ENCODE assay signal across 36 cellular contexts in the genomic region with DNA sequence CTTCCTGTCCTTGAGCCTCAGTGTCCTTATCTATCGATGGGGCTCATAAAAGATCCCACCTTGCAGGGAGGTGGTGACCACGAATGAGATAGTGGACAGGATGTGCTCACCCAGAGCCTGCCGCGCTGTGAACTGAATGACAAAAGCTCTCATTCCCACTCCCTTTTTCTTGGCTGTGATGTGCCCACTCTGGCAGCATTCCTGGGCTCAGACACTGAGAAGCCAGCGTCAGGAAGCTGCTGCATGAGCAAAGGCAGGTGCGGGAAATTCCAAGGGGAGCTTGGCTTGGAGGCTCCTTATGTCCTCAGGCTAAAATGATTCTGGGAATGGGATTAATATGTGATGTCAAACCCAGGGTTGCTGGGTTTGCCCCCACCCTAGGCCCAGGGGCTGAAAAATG.
"Had no signal": no experiment of that assay in that cellular context is flagged by ENCODE, and none has a peak within 500 bp of the region (broad histone marks: within the 10 kb centered on the region; RNA-seq: fewer than 3 reads in every experiment).

No MANE protein-coding gene starts in this region.

- H3K27ac ChIP-seq: adrenal gland, ascending aorta, cardiac muscle cell, VCaP had no signal

- H3K4me3 ChIP-seq: adrenal gland, ascending aorta, cardiac muscle cell had no signal

- ATAC-seq: activated CD8-positive, alpha-beta T cell treated with anti-CD3 and anti-CD28 coated beads for 36 hours; activated naive CD4-positive, alpha-beta T cell treated with anti-CD3 and anti-CD28 coated beads, Interleukin-2, amount 50 U/mL, for 72 hours; activated T-cell treated with anti-CD3 and anti-CD28 coated beads, Interleukin-2, amount 50 U/mL, for 4 hours; activated T-cell treated with anti-CD3 and anti-CD28 coated beads, Interleukin-2, amount 50 U/mL, for 72 hours; activated T-helper 17 cell treated with anti-CD3 and anti-CD28 coated beads, Interleukin-2, amount 50 U/mL, for 72 hours had no signal

- H3K4me1 Mint-ChIP-seq: activated B cell treated with CpG ODN at 0.5 μM for 24 hours; activated CD4-positive, alpha-beta T cell treated with anti-CD3 and anti-CD28 coated beads, Interleukin-2, amount 10 ng/mL, durations not matched to agents 24 days and 14 days; activated naive CD8-positive, alpha-beta T cell treated with anti-CD3 and anti-CD28 coated beads for 36 hours; activated T-helper 17 cell treated with anti-CD3 and anti-CD28 coated beads, Interleukin-2, amount 50 U/mL, for 72 hours; brain; central memory CD8-positive, alpha-beta T cell had no signal

- H3K9me3 ChIP-seq: adrenal gland, ascending aorta had no signal

- H3K4me3 Mint-ChIP-seq: activated B cell treated with CpG ODN at 0.5 μM for 24 hours; activated CD4-positive, alpha-beta memory T cell treated with anti-CD3 and anti-CD28 coated beads for 36 hours; activated CD4-positive, alpha-beta T cell treated with anti-CD3 and anti-CD28 coated beads, Interleukin-2, amount 10 ng/mL, durations not matched to agents 24 days and 14 days; activated CD8-positive, alpha-beta T cell treated with anti-CD3 and anti-CD28 coated beads for 36 hours; activated naive CD4-positive, alpha-beta T cell treated with anti-CD3 and anti-CD28 coated beads for 36 hours; activated naive CD8-positive, alpha-beta T cell treated with anti-CD3 and anti-CD28 coated beads for 36 hours; activated T-cell treated with anti-CD3 and anti-CD28 coated beads, Interleukin-2, amount 50 U/mL, for 4 hours; activated T-cell treated with anti-CD3 and anti-CD28 coated beads, Interleukin-2, amount 50 U/mL, for 72 hours; activated T-helper 1 cell treated with anti-CD3 and anti-CD28 coated beads, Interleukin-12 subunit alpha, Interleukin-12 subunit beta, Interleukin-2, Interleukin-4 antibody, amounts not matched to agents 30 ng/mL and 10 ng/mL and 1 ng/mL, durations not matched to agents 14 hours and 24 hours and 36 hours; activated T-helper 17 cell treated with anti-CD3 and anti-CD28 coated beads, Interleukin-2, amount 50 U/mL, for 72 hours; brain; central memory CD8-positive, alpha-beta T cell; T-helper 1 cell treated with Interleukin-12 subunit alpha and Interleukin-12 subunit beta and Interleukin-4 antibody, amounts not matched to agents 30 μg/mL and 1 μg/mL, for 36 hours; T-helper 2 cell treated with Interferon-gamma antibody and Interleukin-4, amounts not matched to agents 5 μg/mL and 100 μg/mL, for 36 hours had no signal

- H3K4me1 ChIP-seq: adrenal gland, ascending aorta had no signal

- H3K27me3 Mint-ChIP-seq: activated B cell treated with CpG ODN at 0.5 μM for 24 hours; activated CD4-positive, alpha-beta memory T cell treated with anti-CD3 and anti-CD28 coated beads for 36 hours; activated CD4-positive, alpha-beta T cell treated with anti-CD3 and anti-CD28 coated beads, Interleukin-2, amount 10 ng/mL, durations not matched to agents 24 days and 14 days; activated CD8-positive, alpha-beta T cell treated with anti-CD3 and anti-CD28 coated beads for 36 hours; activated naive CD8-positive, alpha-beta T cell treated with anti-CD3 and anti-CD28 coated beads for 36 hours; activated T-helper 17 cell treated with anti-CD3 and anti-CD28 coated beads, Interleukin-2, amount 50 U/mL, for 72 hours; brain; central memory CD8-positive, alpha-beta T cell had no signal

- H3K9me3 Mint-ChIP-seq: activated CD4-positive, alpha-beta T cell treated with anti-CD3 and anti-CD28 coated beads, Interleukin-2, amount 10 ng/mL, durations not matched to agents 24 days and 14 days; activated CD8-positive, alpha-beta T cell treated with anti-CD3 and anti-CD28 coated beads for 36 hours; activated T-helper 1 cell treated with anti-CD3 and anti-CD28 coated beads, Interleukin-12 subunit alpha, Interleukin-12 subunit beta, Interleukin-2, Interleukin-4 antibody, amounts not matched to agents 30 ng/mL and 10 ng/mL and 1 ng/mL, durations not matched to agents 14 hours and 24 hours and 36 hours; activated T-helper 17 cell treated with anti-CD3 and anti-CD28 coated beads, Interleukin-2, amount 50 U/mL, for 72 hours; T-helper 2 cell treated with Interferon-gamma antibody and Interleukin-4, amounts not matched to agents 5 μg/mL and 100 μg/mL, for 36 hours had no signal

- H3K27me3 ChIP-seq: adrenal gland, ascending aorta, cardiac muscle cell had no signal

- DNase-seq: activated B cell treated with CpG ODN at 0.5 μM for 24 hours; activated CD4-positive, alpha-beta memory T cell treated with anti-CD3 and anti-CD28 coated beads for 36 hours; activated CD4-positive, alpha-beta T cell treated with anti-CD3 and anti-CD28 coated beads for 4 hours; activated CD4-positive, alpha-beta T cell treated with anti-CD3 and anti-CD28 coated beads, Interleukin-2, amount 10 ng/mL, durations not matched to agents 24 days and 14 days; activated CD4-positive, alpha-beta T cell treated with anti-CD3 and anti-CD28 coated beads, Interleukin-2, amount 50 U/mL, for 1 hour; activated CD4-positive, alpha-beta T cell treated with anti-CD3 and anti-CD28 coated beads, Interleukin-2, amount 50 U/mL, for 4 hours; activated CD4-positive, CD25-positive, alpha-beta regulatory T cell treated with anti-CD3 and anti-CD28 coated beads, Interleukin-2, amount 50 U/mL, for 72 hours; activated CD8-positive, alpha-beta memory T cell treated with anti-CD3 and anti-CD28 coated beads, Interleukin-2, amount 50 U/mL, for 4 hours; activated CD8-positive, alpha-beta T cell treated with anti-CD3 and anti-CD28 coated beads for 36 hours; activated effector memory CD4-positive, alpha-beta T cell treated with anti-CD3 and anti-CD28 coated beads, Interleukin-2, amount 50 U/mL, for 16 hours; activated gamma-delta T cell treated with Interleukin-2 at 50 U/mL for 16 hours; activated naive CD4-positive, alpha-beta T cell; activated naive CD4-positive, alpha-beta T cell treated with anti-CD3 and anti-CD28 coated beads for 36 hours; activated naive CD4-positive, alpha-beta T cell treated with anti-CD3 and anti-CD28 coated beads, Interleukin-2, amount 50 U/mL, for 16 hours; activated naive CD8-positive, alpha-beta T cell treated with anti-CD3 and anti-CD28 coated beads for 36 hours; activated T-cell treated with anti-CD3 and anti-CD28 coated beads for 4 hours; activated T-cell treated with anti-CD3 and anti-CD28 coated beads, Interleukin-2, amount 50 U/mL, for 1 hour; activated T-cell treated with anti-CD3 and anti-CD28 coated beads, Interleukin-2, amount 50 U/mL, for 4 hours; activated T-cell treated with anti-CD3 and anti-CD28 coated beads, Interleukin-2, amount 50 U/mL, for 72 hours; adrenal gland; amniotic stem cell; caudate nucleus; cerebellar nuclear complex; T-helper 1 cell; T-helper 2 cell; T-helper 9 cell had no signal

- H3K36me3 ChIP-seq: adrenal gland, ascending aorta, cardiac muscle cell had no signal

- H3K27ac Mint-ChIP-seq: activated B cell treated with CpG ODN at 0.5 μM for 24 hours; activated CD4-positive, alpha-beta memory T cell treated with anti-CD3 and anti-CD28 coated beads for 36 hours; activated CD4-positive, alpha-beta T cell treated with anti-CD3 and anti-CD28 coated beads, Interleukin-2, amount 10 ng/mL, durations not matched to agents 24 days and 14 days; activated CD8-positive, alpha-beta T cell treated with anti-CD3 and anti-CD28 coated beads for 36 hours; activated naive CD4-positive, alpha-beta T cell treated with anti-CD3 and anti-CD28 coated beads for 36 hours; activated naive CD4-positive, alpha-beta T cell treated with anti-CD3 and anti-CD28 coated beads, Interleukin-2, amount 50 U/mL, for 72 hours; activated naive CD8-positive, alpha-beta T cell treated with anti-CD3 and anti-CD28 coated beads for 36 hours; activated T-cell treated with anti-CD3 and anti-CD28 coated beads, Interleukin-2, amount 50 U/mL, for 72 hours; activated T-helper 1 cell treated with anti-CD3 and anti-CD28 coated beads, Interleukin-12 subunit alpha, Interleukin-12 subunit beta, Interleukin-2, Interleukin-4 antibody, amounts not matched to agents 30 ng/mL and 10 ng/mL and 1 ng/mL, durations not matched to agents 14 hours and 24 hours and 36 hours; activated T-helper 17 cell treated with anti-CD3 and anti-CD28 coated beads, Interleukin-2, amount 50 U/mL, for 72 hours; brain; T-helper 1 cell treated with Interleukin-12 subunit alpha and Interleukin-12 subunit beta and Interleukin-4 antibody, amounts not matched to agents 30 μg/mL and 1 μg/mL, for 36 hours; T-helper 2 cell treated with Interferon-gamma antibody and Interleukin-4, amounts not matched to agents 5 μg/mL and 100 μg/mL, for 36 hours had no signal

- H3K36me3 Mint-ChIP-seq: activated naive CD8-positive, alpha-beta T cell treated with anti-CD3 and anti-CD28 coated beads for 36 hours had no signal
